1 cellular context compared by ENCODE assay signal in the genomic region with DNA sequence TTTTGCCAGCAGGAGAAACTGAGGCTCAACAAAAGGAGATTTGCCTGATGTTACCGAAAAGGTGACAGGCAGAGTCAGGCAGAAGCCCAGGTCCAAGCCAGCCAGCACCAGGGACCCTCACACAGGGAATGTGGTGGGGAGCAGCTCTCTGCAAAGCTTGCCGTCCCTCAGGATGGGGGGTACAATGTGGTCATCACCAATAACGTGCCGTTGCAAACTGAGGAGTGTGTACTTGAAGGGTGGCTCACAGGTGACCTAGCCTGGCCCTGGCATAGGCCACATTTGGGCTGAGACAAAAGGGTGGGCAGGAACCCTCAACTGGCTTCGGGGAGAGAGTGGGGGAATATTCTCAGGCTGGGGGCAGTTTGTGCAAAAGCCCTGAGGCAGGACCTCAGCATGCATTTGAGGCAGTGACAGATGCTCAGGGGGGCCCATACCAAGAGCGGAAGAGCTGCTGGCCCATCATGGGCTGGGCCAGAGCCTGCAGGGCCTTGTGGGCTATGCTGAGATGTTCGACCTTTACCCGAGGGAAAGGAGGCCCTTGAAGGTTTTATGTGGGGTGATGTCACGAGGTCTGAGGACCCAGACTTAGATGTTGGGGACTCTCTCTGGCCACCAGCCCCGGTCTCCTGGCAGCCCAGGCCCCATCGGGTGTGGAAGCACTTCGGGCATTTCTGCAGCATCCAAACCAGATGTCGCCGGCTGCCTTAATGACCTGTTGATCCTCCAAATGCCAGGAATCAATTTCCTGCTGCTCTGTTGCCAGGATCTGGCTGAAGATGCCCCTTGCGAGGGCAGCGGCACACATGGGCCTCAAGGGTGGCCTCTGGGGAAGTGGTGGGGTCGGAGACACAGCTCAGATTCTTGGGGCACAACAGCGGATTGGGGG.
TF ChIP-seq lines count a peak whose summit lies in the region.

No MANE protein-coding gene starts in this region.

TF ChIP-seq in HepG2, 621 proteins besides CTCF, POLR2A, EP300 and RAD21:
- TF ChIP-seq ZNF263 (CRISPR knock-in tag; IDR thresholded peaks at IDR 0.05) (no peak), NFE2L2 (IDR thresholded peaks at IDR 0.05; ENCODE audit: low read length) (no peak), HDAC2 (CRISPR knock-in tag; IDR thresholded peaks at IDR 0.05) (no peak), ARNT2 (CRISPR knock-in tag; IDR thresholded peaks at IDR 0.05; ENCODE audit: low read depth) (no peak), SNRNP70 (IDR thresholded peaks at IDR 0.05; ENCODE audit: low read depth, low read length) (no peak), ZNF777 (CRISPR knock-in tag; IDR thresholded peaks at IDR 0.05) (no peak), ZNF660 (CRISPR knock-in tag; IDR thresholded peaks at IDR 0.05; ENCODE audit: borderline replicate concordance, low read depth) (no peak), ZNF572 (CRISPR knock-in tag; IDR thresholded peaks at IDR 0.05) (no peak), PAF1 (CRISPR knock-in tag; IDR thresholded peaks at IDR 0.05) (no peak)
